In the genomic region with DNA sequence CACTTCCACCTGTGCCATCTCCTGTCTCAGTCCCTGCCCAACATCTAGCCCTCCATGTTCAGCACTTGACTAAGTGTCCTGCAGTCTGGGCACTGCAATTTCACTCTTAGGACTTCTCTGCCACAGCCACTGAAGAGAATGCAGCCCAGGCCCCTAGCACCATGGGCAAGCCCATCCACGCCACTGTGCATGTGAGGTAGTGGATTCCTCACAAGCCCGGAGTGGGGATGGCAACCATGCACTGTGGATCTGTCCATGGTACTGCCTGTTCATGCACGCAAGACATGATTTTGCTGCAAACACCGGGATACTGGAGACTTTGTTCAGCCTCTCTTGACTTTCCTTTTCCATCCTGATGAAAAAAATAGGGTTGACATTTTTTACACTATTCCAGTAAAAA, we compare ENCODE assay signal across 1 cellular context.
TF ChIP-seq lines count a peak whose summit lies in the region.

No MANE protein-coding gene starts in this region.

TF ChIP-seq in GM12878, 131 proteins besides CTCF, POLR2A, EP300 and RAD21:
- TF ChIP-seq, protein P1, sequence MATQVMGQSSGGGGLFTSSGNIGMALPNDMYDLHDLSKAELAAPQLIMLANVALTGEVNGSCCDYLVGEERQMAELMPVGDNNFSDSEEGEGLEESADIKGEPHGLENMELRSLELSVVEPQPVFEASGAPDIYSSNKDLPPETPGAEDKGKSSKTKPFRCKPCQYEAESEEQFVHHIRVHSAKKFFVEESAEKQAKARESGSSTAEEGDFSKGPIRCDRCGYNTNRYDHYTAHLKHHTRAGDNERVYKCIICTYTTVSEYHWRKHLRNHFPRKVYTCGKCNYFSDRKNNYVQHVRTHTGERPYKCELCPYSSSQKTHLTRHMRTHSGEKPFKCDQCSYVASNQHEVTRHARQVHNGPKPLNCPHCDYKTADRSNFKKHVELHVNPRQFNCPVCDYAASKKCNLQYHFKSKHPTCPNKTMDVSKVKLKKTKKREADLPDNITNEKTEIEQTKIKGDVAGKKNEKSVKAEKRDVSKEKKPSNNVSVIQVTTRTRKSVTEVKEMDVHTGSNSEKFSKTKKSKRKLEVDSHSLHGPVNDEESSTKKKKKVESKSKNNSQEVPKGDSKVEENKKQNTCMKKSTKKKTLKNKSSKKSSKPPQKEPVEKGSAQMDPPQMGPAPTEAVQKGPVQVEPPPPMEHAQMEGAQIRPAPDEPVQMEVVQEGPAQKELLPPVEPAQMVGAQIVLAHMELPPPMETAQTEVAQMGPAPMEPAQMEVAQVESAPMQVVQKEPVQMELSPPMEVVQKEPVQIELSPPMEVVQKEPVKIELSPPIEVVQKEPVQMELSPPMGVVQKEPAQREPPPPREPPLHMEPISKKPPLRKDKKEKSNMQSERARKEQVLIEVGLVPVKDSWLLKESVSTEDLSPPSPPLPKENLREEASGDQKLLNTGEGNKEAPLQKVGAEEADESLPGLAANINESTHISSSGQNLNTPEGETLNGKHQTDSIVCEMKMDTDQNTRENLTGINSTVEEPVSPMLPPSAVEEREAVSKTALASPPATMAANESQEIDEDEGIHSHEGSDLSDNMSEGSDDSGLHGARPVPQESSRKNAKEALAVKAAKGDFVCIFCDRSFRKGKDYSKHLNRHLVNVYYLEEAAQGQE (IDR thresholded peaks at IDR 0.05; ENCODE audit: low read depth, low read length) = peak; percentile 83
- no peak for TF ChIP-seq ZNF622 (IDR thresholded peaks at IDR 0.05)
- no peak for TF ChIP-seq ZNF207 (IDR thresholded peaks at IDR 0.05; ENCODE audit: borderline replicate concordance)
- TF ChIP-seq MYB (IDR thresholded peaks at IDR 0.05; ENCODE audit: borderline replicate concordance, low read depth, low read length) = no peak
- TF ChIP-seq, protein P2, sequence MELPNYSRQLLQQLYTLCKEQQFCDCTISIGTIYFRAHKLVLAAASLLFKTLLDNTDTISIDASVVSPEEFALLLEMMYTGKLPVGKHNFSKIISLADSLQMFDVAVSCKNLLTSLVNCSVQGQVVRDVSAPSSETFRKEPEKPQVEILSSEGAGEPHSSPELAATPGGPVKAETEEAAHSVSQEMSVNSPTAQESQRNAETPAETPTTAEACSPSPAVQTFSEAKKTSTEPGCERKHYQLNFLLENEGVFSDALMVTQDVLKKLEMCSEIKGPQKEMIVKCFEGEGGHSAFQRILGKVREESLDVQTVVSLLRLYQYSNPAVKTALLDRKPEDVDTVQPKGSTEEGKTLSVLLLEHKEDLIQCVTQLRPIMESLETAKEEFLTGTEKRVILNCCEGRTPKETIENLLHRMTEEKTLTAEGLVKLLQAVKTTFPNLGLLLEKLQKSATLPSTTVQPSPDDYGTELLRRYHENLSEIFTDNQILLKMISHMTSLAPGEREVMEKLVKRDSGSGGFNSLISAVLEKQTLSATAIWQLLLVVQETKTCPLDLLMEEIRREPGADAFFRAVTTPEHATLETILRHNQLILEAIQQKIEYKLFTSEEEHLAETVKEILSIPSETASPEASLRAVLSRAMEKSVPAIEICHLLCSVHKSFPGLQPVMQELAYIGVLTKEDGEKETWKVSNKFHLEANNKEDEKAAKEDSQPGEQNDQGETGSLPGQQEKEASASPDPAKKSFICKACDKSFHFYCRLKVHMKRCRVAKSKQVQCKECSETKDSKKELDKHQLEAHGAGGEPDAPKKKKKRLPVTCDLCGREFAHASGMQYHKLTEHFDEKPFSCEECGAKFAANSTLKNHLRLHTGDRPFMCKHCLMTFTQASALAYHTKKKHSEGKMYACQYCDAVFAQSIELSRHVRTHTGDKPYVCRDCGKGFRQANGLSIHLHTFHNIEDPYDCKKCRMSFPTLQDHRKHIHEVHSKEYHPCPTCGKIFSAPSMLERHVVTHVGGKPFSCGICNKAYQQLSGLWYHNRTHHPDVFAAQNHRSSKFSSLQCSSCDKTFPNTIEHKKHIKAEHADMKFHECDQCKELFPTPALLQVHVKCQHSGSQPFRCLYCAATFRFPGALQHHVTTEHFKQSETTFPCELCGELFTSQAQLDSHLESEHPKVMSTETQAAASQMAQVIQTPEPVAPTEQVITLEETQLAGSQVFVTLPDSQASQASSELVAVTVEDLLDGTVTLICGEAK (IDR thresholded peaks at IDR 0.05; ENCODE audit: borderline replicate concordance) = no peak
- TF ChIP-seq, protein P3, sequence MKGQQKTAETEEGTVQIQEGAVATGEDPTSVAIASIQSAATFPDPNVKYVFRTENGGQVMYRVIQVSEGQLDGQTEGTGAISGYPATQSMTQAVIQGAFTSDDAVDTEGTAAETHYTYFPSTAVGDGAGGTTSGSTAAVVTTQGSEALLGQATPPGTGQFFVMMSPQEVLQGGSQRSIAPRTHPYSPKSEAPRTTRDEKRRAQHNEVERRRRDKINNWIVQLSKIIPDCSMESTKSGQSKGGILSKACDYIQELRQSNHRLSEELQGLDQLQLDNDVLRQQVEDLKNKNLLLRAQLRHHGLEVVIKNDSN (IDR thresholded peaks at IDR 0.05; ENCODE audit: borderline replicate concordance, extremely low read length, insufficient read depth, low read depth, low read length) = no peak
- TF ChIP-seq ZSCAN29 (IDR thresholded peaks at IDR 0.05) = no peak
TF ChIP-seq in GM12878: peak in this region for 1.
